Comparison of ENCODE assay signal across 8 cellular contexts in genomic region chr22:17638432-17639237, GRCh38. TPM values are rescaled to one million over a fixed set of nuclear protein-coding genes. Genes with fewer than 3 reads are reported as not detected.
DNase-seq lines count a peak whose midpoint lies in the region; ATAC-seq, FAIRE-seq and TF ChIP-seq lines count a peak whose summit lies in the region.

A gene with protein sequence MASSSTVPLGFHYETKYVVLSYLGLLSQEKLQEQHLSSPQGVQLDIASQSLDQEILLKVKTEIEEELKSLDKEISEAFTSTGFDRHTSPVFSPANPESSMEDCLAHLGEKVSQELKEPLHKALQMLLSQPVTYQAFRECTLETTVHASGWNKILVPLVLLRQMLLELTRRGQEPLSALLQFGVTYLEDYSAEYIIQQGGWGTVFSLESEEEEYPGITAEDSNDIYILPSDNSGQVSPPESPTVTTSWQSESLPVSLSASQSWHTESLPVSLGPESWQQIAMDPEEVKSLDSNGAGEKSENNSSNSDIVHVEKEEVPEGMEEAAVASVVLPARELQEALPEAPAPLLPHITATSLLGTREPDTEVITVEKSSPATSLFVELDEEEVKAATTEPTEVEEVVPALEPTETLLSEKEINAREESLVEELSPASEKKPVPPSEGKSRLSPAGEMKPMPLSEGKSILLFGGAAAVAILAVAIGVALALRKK (plus strand): TSS chr22:17638757. CDS start chr22:17655712, 16,955 bp downstream.

- H3K36me3 Mint-ChIP-seq in T-helper 2 cell treated with Interferon-gamma antibody and Interleukin-4, amounts not matched to agents 5 μg/mL and 100 μg/mL, for 36 hours (ENCODE audit: low read depth), result peaks cover 11% of the 10 kb centered on the region

- H3K4me1 ChIP-seq in ascending aorta, result peaks cover 5 to 11% of the 10 kb centered on the region in 2 donors
- H3K4me1 ChIP-seq in right cardiac atrium (ENCODE audit: control insufficient read depth, insufficient read depth, low read length), result peaks cover 2% of the 10 kb centered on the region

- TF ChIP-seq CTCF in ascending aorta (IDR thresholded peaks at IDR 0.05), result no peak

- H3K4me1 Mint-ChIP-seq in T-helper 2 cell treated with Interferon-gamma antibody and Interleukin-4, amounts not matched to agents 5 μg/mL and 100 μg/mL, for 36 hours (ENCODE audit: low read depth), result peaks cover 19% of the 10 kb centered on the region

- under 1% methylated on average over 68 of the region's 68 CpGs for WGBS in right cardiac atrium

- no peaks in the 10 kb centered on the region for H3K36me3 ChIP-seq in ascending aorta

- FAIRE-seq in urothelium cell line (lab: Jason Lieb, UNC), result no peak

- H3K27me3 ChIP-seq in ascending aorta, result no peaks in the 10 kb centered on the region
- no peaks in the 10 kb centered on the region for H3K27me3 ChIP-seq in right cardiac atrium (ENCODE audit: control insufficient read depth, insufficient read depth)

- no peaks in the 10 kb centered on the region for H3K9me3 ChIP-seq in ascending aorta
- H3K9me3 ChIP-seq in right cardiac atrium (ENCODE audit: control insufficient read depth, low read length), result no peaks in the 10 kb centered on the region

- no peaks in the 10 kb centered on the region for H3K9me3 Mint-ChIP-seq in T-helper 2 cell treated with Interferon-gamma antibody and Interleukin-4, amounts not matched to agents 5 μg/mL and 100 μg/mL, for 36 hours

- intact Hi-C loops in ascending aorta (cut with DNase I), result loop anchor here (1.0 to 5.0 kb wide), 6 partner anchors 10 to 554 kb away; partner anchors contain the start of genes ATP6V1E1, HDHD5, IL17RA and PEX26
- intact Hi-C loops in right cardiac atrium (cut with DNase I), result loop anchor here in 2 of 4 donors (10.0 kb wide), 1 partner anchor 64 kb away; no protein-coding TSS in a partner anchor

- ATAC-seq in GM18502 (IDR thresholded peaks at IDR 0.05; ENCODE audit: poor library complexity, unreplicated experiment) (peak; percentile 93), HG02938 (IDR thresholded peaks at IDR 0.05; ENCODE audit: unreplicated experiment) (peak; percentile 82), right cardiac atrium (peak; percentile 98)

- peak within 1 kb of the TSS; percentile 91 for H3K4me3 Mint-ChIP-seq in T-helper 2 cell treated with Interferon-gamma antibody and Interleukin-4, amounts not matched to agents 5 μg/mL and 100 μg/mL, for 36 hours

- H3K27ac ChIP-seq in ascending aorta (peak within 1 kb of the TSS; percentile 96 to 100), right cardiac atrium (ENCODE audit: low read length) (peak within 1 kb of the TSS; percentile 93)

- peak within 1 kb of the TSS; percentile 97 for H3K27ac Mint-ChIP-seq in T-helper 2 cell treated with Interferon-gamma antibody and Interleukin-4, amounts not matched to agents 5 μg/mL and 100 μg/mL, for 36 hours

- H3K4me3 ChIP-seq in ascending aorta (peak within 1 kb of the TSS; percentile 70 to 91), right cardiac atrium (ENCODE audit: low read length) (peak within 1 kb of the TSS; percentile 78)

- H3K27me3 Mint-ChIP-seq in T-helper 2 cell treated with Interferon-gamma antibody and Interleukin-4, amounts not matched to agents 5 μg/mL and 100 μg/mL, for 36 hours (ENCODE audit: low read depth), result no peaks in the 10 kb centered on the region

- DNase-seq in NCI-H2029 (lab: John Stamatoyannopoulos, UW) (peak; percentile 89), ascending aorta (ENCODE audit: low spot score in 2 of 2) (peak; percentile 71 to 96), right cardiac atrium (peak; percentile 93 to 97 (median 95)), pulmonary artery endothelial cell (ENCODE audit: low read depth, low spot score) (peak; percentile 60), urothelium cell line (ENCODE audit: low spot score) (peak; percentile 89)
- DNase-seq in T-helper 2 cell treated with Interferon-gamma antibody and Interleukin-4, amounts not matched to agents 5 μg/mL and 100 μg/mL, for 36 hours (ENCODE audit: low spot score), result peak; percentile 90

RNA-seq across cellular contexts. Expression of the gene that starts here (rescaled TPM):
- 4.6 TPM for total RNA-seq in ascending aorta
- 10 to 100 TPM; 51.6 to 62.9 (median 56.7) TPM for total RNA-seq in right cardiac atrium
- polyA plus RNA-seq in right cardiac atrium, result 40.0 TPM
- 64.2 and 77.8 TPM in 2 replicates for total RNA-seq in pulmonary artery endothelial cell

Comparison
In these comparisons a context has a peak if more than half of its experiments do, and no peak if none do; other contexts are left out.
1. Peak in every context shown above with its lines: DNase-seq, ATAC-seq, H3K4me3 ChIP-seq and H3K27ac ChIP-seq.